ENCODE assay signal across 8 cellular contexts in the genomic region with DNA sequence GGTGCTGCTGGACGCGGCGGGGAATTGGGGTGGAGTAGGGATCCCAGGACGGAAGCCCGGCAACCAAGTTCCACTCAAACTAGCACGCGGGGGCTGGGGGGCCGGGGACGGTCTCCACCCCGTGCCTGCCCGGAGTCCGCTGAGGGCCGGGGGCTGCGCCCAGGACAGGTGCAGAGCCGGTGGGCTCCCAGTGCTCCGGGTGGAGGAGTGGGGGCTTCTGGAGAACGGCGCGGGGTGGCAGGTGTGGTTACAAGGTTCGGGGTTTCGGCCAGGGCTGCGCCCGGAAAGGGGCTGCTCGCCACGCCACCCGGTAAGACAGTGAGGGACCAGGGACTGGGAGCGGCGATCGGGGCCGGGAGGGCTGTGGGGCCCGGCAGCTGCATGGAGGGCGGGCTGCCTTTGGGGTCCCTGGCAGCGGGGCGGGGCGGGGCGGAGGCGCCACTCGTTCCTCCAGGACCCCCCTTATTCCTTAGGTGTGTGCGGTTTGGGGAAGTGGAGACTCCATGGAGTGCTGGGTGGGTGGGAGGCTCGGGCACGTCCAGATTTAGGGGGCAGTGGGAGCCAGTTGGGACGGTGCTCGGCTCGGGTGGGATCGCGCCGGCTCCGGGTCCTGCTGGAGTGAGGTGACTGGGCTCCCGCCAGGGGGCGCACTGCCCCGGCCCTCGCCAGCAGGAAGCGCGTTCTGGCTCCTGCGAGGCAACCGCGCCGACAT. TPM values are rescaled to one million over a fixed set of nuclear protein-coding genes. Genes with fewer than 3 reads are reported as not detected.
A peak's percentile ranks its signal among the peaks of the same experiment; 100 is the strongest.
DNase-seq lines count a peak whose midpoint lies in the region; ATAC-seq and TF ChIP-seq lines count a peak whose summit lies in the region.

No MANE protein-coding gene starts in this region.

- no peak for TF ChIP-seq POLR2A in heart left ventricle (IDR thresholded peaks at IDR 0.05)
- no peak for TF ChIP-seq POLR2A in transverse colon (IDR thresholded peaks at IDR 0.05)

- DNase-seq in C1 segment of cervical spinal cord (lab: John Stamatoyannopoulos, UW) (peak in 12 of 14 donors; percentile 11 to 78 (median 40)), KBM-7 (peak; percentile 70), SKM-1 (lab: John Stamatoyannopoulos, UW; ENCODE audit: unreplicated experiment) (peak; percentile 48), heart left ventricle (peak; percentile 88 to 92 (median 89)), pons (ENCODE audit: low spot score) (peak; percentile 53), transverse colon (peak; percentile 78)
- DNase-seq in activated naive CD8-positive, alpha-beta T cell treated with anti-CD3 and anti-CD28 coated beads, Interleukin-2, amount 10 ng/mL, durations not matched to agents 7 days and 5 days, result peak; percentile 85

- WGBS in heart left ventricle, 4 donors, result 1 to 2% (median 1%) methylated on average over 18 to 58 of the region's 58 CpGs
- 1% methylated on average over 34 of the region's 58 CpGs; no CpG with 5 or more reads in 1 of the 2 donors for WGBS in transverse colon (ENCODE audit: low coverage in 1 of 2), 2 donors

- peak overlapping the region; percentile 74 to 96 (median 88) for H3K27ac ChIP-seq in heart left ventricle
- peak overlapping the region; percentile 60 to 89 (median 79) for H3K27ac ChIP-seq in transverse colon

- POLR2A ChIA-PET in activated naive CD8-positive, alpha-beta T cell treated with anti-CD3 and anti-CD28 coated beads, Interleukin-2, amount 10 ng/mL, durations not matched to agents 7 days and 5 days (lab: Charles Lee), result no interaction called here

- H3K27ac Mint-ChIP-seq in activated naive CD8-positive, alpha-beta T cell treated with anti-CD3 and anti-CD28 coated beads, Interleukin-2, amount 10 ng/mL, durations not matched to agents 7 days and 5 days, result peak overlapping the region; percentile 63

- peak overlapping the region; percentile 80 for H3K4me3 Mint-ChIP-seq in activated naive CD8-positive, alpha-beta T cell treated with anti-CD3 and anti-CD28 coated beads, Interleukin-2, amount 10 ng/mL, durations not matched to agents 7 days and 5 days

- H3K4me1 ChIP-seq in heart left ventricle, result peaks cover 0 to 69% (median 48%) of the 10 kb centered on the region in 12 donors
- peaks cover 5 to 29% (median 13%) of the 10 kb centered on the region in 4 donors for H3K4me1 ChIP-seq in transverse colon

- intact Hi-C loops in heart left ventricle (cut with DNase I), result loop anchor here (1.0 to 10.0 kb wide), 25 partner anchors 35 to 377 kb away; a partner anchor contains a TSS
- intact Hi-C loops in transverse colon (cut with DNase I; ENCODE audit: low total_unique reads), result loop anchor here (1.0 to 5.0 kb wide), 3 partner anchors 50 to 166 kb away; no protein-coding TSS in a partner anchor

- H3K4me3 ChIP-seq in heart left ventricle (peak overlapping the region; percentile 76 to 98 (median 86)), transverse colon (peak overlapping the region; percentile 45 to 83 (median 63))

- in situ Hi-C loops in KBM-7 (cut with MboI; ENCODE audit: low pct_unique_long_range_greater_than_20kb, low sequenced_read_pairs), result no loop called here
- in situ Hi-C loops in transverse colon (cut with MboI; ENCODE audit: low pct_ligation_motif_present in 1 of 4, low pct_unique_long_range_greater_than_20kb in 1 of 4, low sequenced_read_pairs in 3 of 4), result loop anchor here in 2 of 4 donors (5.0 to 25.0 kb wide), 2 partner anchors 160 to 165 kb away; no protein-coding TSS in a partner anchor

- peaks cover 23% of the 10 kb centered on the region for H3K4me1 Mint-ChIP-seq in activated naive CD8-positive, alpha-beta T cell treated with anti-CD3 and anti-CD28 coated beads, Interleukin-2, amount 10 ng/mL, durations not matched to agents 7 days and 5 days

- H3K9me3 ChIP-seq in heart left ventricle (no peaks in the 10 kb centered on the region), transverse colon (no peaks in the 10 kb centered on the region)

- no peaks in the 10 kb centered on the region for H3K36me3 Mint-ChIP-seq in activated naive CD8-positive, alpha-beta T cell treated with anti-CD3 and anti-CD28 coated beads, Interleukin-2, amount 10 ng/mL, durations not matched to agents 7 days and 5 days

- peaks cover 42% of the 10 kb centered on the region for H3K27me3 Mint-ChIP-seq in activated naive CD8-positive, alpha-beta T cell treated with anti-CD3 and anti-CD28 coated beads, Interleukin-2, amount 10 ng/mL, durations not matched to agents 7 days and 5 days

- ATAC-seq in GM19372 (IDR thresholded peaks at IDR 0.05; ENCODE audit: low read depth, unreplicated experiment), result peak; percentile 59
- ATAC-seq in activated naive CD8-positive, alpha-beta T cell treated with anti-CD3 and anti-CD28 coated beads, Interleukin-2, amount 10 ng/mL, durations not matched to agents 7 days and 5 days (ENCODE audit: low read depth), result peak; percentile 76
- ATAC-seq in heart left ventricle, result peak; percentile 82 to 86 (median 84)

- H3K36me3 ChIP-seq in heart left ventricle (no peaks in the 10 kb centered on the region), transverse colon (no peaks in the 10 kb centered on the region)

- TF ChIP-seq CTCF in heart left ventricle (IDR thresholded peaks at IDR 0.05) (peak; percentile 93 to 98 (median 96)), transverse colon (IDR thresholded peaks at IDR 0.05) (peak; percentile 82 to 97 (median 96))

- peaks cover 0 to 26% (median 0%) of the 10 kb centered on the region in 9 donors for H3K27me3 ChIP-seq in heart left ventricle
- H3K27me3 ChIP-seq in transverse colon, result peaks cover 53% of the 10 kb centered on the region

- H3K9me3 Mint-ChIP-seq in activated naive CD8-positive, alpha-beta T cell treated with anti-CD3 and anti-CD28 coated beads, Interleukin-2, amount 10 ng/mL, durations not matched to agents 7 days and 5 days, result no peaks in the 10 kb centered on the region

- TF ChIP-seq EP300 in transverse colon (IDR thresholded peaks at IDR 0.05; ENCODE audit: low read depth), result no peak

RNA-seq across cellular contexts. Expression of a gene that starts 0.8 kb away (rescaled TPM):
- 1 to 10 TPM; 4.9 to 5.2 TPM for total RNA-seq in activated naive CD8-positive, alpha-beta T cell treated with anti-CD3 and anti-CD28 coated beads, Interleukin-2, amount 10 ng/mL, durations not matched to agents 7 days and 5 days
- total RNA-seq in heart left ventricle (100 to 1,000 TPM in 4 of 9 donors, 10 to 100 TPM in 5; 47.6 to 151 (median 90.6) TPM), transverse colon (10 to 100 TPM in 1 of 4 donors, 1 to 10 TPM in 3; 2.6 to 28.9 (median 4.9) TPM)
- polyA plus RNA-seq in heart left ventricle, result 10 to 100 TPM; 40.0 to 60.4 TPM

Comparison
In these comparisons a context has a peak if more than half of its experiments do, and no peak if none do; other contexts are left out.
1. Peak in every context shown above with its lines: DNase-seq, ATAC-seq, H3K4me3 ChIP-seq and H3K27ac ChIP-seq.